In genomic region chr12:104457746-104458644, GRCh38 we compare ENCODE assay signal across 8 cellular contexts. TPM values are rescaled to one million over a fixed set of nuclear protein-coding genes. Genes with fewer than 3 reads are reported as not detected.
A peak's percentile ranks its signal among the peaks of the same experiment; 100 is the strongest.
DNase-seq lines count a peak whose midpoint lies in the region; ATAC-seq and TF ChIP-seq lines count a peak whose summit lies in the region.

No MANE protein-coding gene starts in this region.

- no peaks in the 10 kb centered on the region for H3K36me3 ChIP-seq in BJ (ENCODE audit: control insufficient read depth, insufficient read depth, low read length)

- POLR2A ChIA-PET in BJ (lab: Charles Lee) = interaction anchor here (0.7 kb wide), 1 partner anchor 175 kb away, joined by 8 read pairs; no protein-coding TSS in a partner anchor

- DNase-seq in BJ (ENCODE audit: low read depth) (no peak), UCSD-AML1 (lab: John Stamatoyannopoulos, UW; ENCODE audit: unreplicated experiment) (peak; percentile 37), cardiac fibroblast (ENCODE audit: low read depth in 2 of 2) (no peak)
- peak; percentile 41 for DNase-seq in stimulated activated CD4-positive, alpha-beta T cell treated with anti-CD3 and anti-CD28 coated beads, Interleukin-4, amount 100 ng/mL, for 24 hours

- ATAC-seq in HG03571 (IDR thresholded peaks at IDR 0.05; ENCODE audit: unreplicated experiment) = peak; percentile 17
- ATAC-seq in HG02588 (IDR thresholded peaks at IDR 0.05; ENCODE audit: unreplicated experiment) = no peak
- no peak for ATAC-seq in GM19351 (IDR thresholded peaks at IDR 0.05; ENCODE audit: unreplicated experiment)

- no peaks in the 10 kb centered on the region for H3K27me3 ChIP-seq in BJ (ENCODE audit: control insufficient read depth, insufficient read depth, low read length)
- H3K27me3 ChIP-seq in layer of hippocampus (ENCODE audit: control insufficient read depth, insufficient read depth, low read length) = peaks cover 2% of the 10 kb centered on the region

- H3K27ac ChIP-seq in layer of hippocampus (ENCODE audit: low read depth, low read length) = peak overlapping the region; percentile 80

- CTCF ChIA-PET in BJ (lab: Yijun Ruan, JAX) = interaction anchor here (0.8 to 1.9 kb wide), 8 partner anchors 10 to 144 kb away, joined by 3 to 7 read pairs (median 4); no protein-coding TSS in a partner anchor

- no peak for TF ChIP-seq CTCF in BJ (IDR thresholded peaks at IDR 0.05; ENCODE audit: insufficient read depth, low read depth, low read length)
- no peak for TF ChIP-seq CTCF in cardiac fibroblast (IDR thresholded peaks at IDR 0.05; ENCODE audit: low read depth, low read length)

- H3K4me3 ChIP-seq in BJ (ENCODE audit: low read depth, low read length) = peak overlapping the region; percentile 68
- peak overlapping the region; percentile 82 to 93 for H3K4me3 ChIP-seq in cardiac fibroblast (replicated peaks in 1 of 2; ENCODE audit: low read depth in 2 of 2, low read length in 2 of 2)

RNA-seq across cellular contexts. Expression of gene CHST11, which starts 1.2 kb away (rescaled TPM):
- 5.5 and 7.3 TPM in 2 replicates for polyA plus RNA-seq in BJ (2011; rRNA removed)
- polyA minus RNA-seq in BJ (2011; rRNA and poly(A)+ RNA removed) = 6.0 and 11.0 TPM in 2 replicates

Comparison
In these comparisons a context has a peak if more than half of its experiments do, and no peak if none do; other contexts are left out.
1. DNase-seq: peak in UCSD-AML1 (single experiment) and stimulated activated CD4-positive, alpha-beta T cell treated with anti-CD3 and anti-CD28 coated beads, Interleukin-4, amount 100 ng/mL, for 24 hours (single experiment); none in BJ (single experiment) and cardiac fibroblast (0 of 2).